In the genomic region with DNA sequence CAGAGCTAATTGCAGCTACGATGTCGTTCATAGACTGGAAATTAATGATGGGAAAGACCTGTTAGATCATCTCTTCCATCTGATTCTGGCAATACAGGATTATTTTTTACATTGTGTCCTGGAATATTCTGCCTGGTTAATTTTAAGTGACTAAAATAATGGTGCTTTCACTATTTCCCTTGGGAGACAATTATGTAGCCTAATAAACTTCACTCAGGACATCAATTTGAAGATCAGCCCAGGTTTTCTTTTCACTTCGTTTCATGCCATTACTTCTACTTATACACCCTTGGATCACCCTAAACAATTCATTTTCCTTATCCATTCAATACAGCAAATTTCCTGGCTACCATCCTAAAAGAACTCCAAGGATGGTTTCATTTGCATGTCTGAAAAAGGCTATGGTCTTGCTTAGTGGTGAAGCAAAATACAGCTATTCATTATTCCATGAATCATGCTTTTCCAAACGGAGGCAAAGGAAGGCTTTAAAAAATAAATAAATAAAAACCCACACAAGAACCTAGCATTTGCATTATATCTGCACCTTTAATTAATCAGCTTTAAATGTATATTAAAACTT, we compare ENCODE assay signal across 21 cellular contexts.
"Had no signal": no experiment of that assay in that cellular context is flagged by ENCODE, and none has a peak within 500 bp of the region (broad histone marks: within the 10 kb centered on the region; RNA-seq: fewer than 3 reads in every experiment).

No MANE protein-coding gene starts in this region.

- H3K4me1 Mint-ChIP-seq: activated CD4-positive, alpha-beta T cell treated with anti-CD3 and anti-CD28 coated beads, Interleukin-2, amount 10 ng/mL, durations not matched to agents 24 days and 14 days; activated naive CD8-positive, alpha-beta T cell treated with anti-CD3 and anti-CD28 coated beads, Interleukin-2, amount 50 U/mL, for 24 hours; naive thymus-derived CD8-positive, alpha-beta T cell; stimulated activated naive B cell treated with anti-CD40 and anti-IgM and Interleukin-4, amounts not matched to agents 10 μg/mL and 1 μg/mL and 100 μg/mL, for 72 hours had no signal

- H3K27me3 ChIP-seq: cardiac muscle cell, spleen, upper lobe of left lung had no signal

- H3K79me2 ChIP-seq: parathyroid adenoma had no signal

- H3K4me3 Mint-ChIP-seq: activated CD4-positive, alpha-beta T cell treated with anti-CD3 and anti-CD28 coated beads, Interleukin-2, amount 10 ng/mL, durations not matched to agents 24 days and 14 days; activated CD8-positive, alpha-beta T cell treated with anti-CD3 and anti-CD28 coated beads for 36 hours; activated naive CD4-positive, alpha-beta T cell treated with anti-CD3 and anti-CD28 coated beads for 36 hours; activated naive CD8-positive, alpha-beta T cell treated with anti-CD3 and anti-CD28 coated beads, Interleukin-2, amount 50 U/mL, for 24 hours; activated T-cell treated with anti-CD3 and anti-CD28 coated beads, Interleukin-2, amount 50 U/mL, for 24 hours; naive thymus-derived CD8-positive, alpha-beta T cell; stimulated activated naive B cell treated with anti-CD40 and anti-IgM and Interleukin-4, amounts not matched to agents 10 μg/mL and 1 μg/mL and 100 μg/mL, for 72 hours had no signal

- H3K4me3 ChIP-seq: cardiac muscle cell, spleen, thoracic aorta, upper lobe of left lung had no signal

- FAIRE-seq: islet of Langerhans had no signal

- DNase-seq: activated CD4-positive, alpha-beta T cell treated with anti-CD3 and anti-CD28 coated beads, Interleukin-2, amount 10 ng/mL, durations not matched to agents 24 days and 14 days; activated CD8-positive, alpha-beta T cell treated with anti-CD3 and anti-CD28 coated beads for 36 hours; activated naive CD4-positive, alpha-beta T cell treated with anti-CD3 and anti-CD28 coated beads for 36 hours; activated naive CD8-positive, alpha-beta T cell treated with anti-CD3 and anti-CD28 coated beads, Interleukin-2, amount 50 U/mL, for 24 hours; activated T-cell treated with anti-CD3 and anti-CD28 coated beads, Interleukin-2, amount 50 U/mL, for 24 hours; anterior cingulate cortex; foreskin fibroblast; hippocampal formation; left cardiac atrium; mesendoderm; naive thymus-derived CD8-positive, alpha-beta T cell; retina; spleen; stimulated activated naive B cell treated with anti-CD40 and anti-IgM and Interleukin-4, amounts not matched to agents 10 μg/mL and 1 μg/mL and 100 μg/mL, for 72 hours; T-helper 9 cell; upper lobe of left lung had no signal

- H3K9me3 ChIP-seq: thoracic aorta, upper lobe of left lung had no signal

- H3K27ac Mint-ChIP-seq: activated CD4-positive, alpha-beta T cell treated with anti-CD3 and anti-CD28 coated beads, Interleukin-2, amount 10 ng/mL, durations not matched to agents 24 days and 14 days; activated CD8-positive, alpha-beta T cell treated with anti-CD3 and anti-CD28 coated beads for 36 hours; activated naive CD4-positive, alpha-beta T cell treated with anti-CD3 and anti-CD28 coated beads for 36 hours; activated naive CD8-positive, alpha-beta T cell treated with anti-CD3 and anti-CD28 coated beads, Interleukin-2, amount 50 U/mL, for 24 hours; activated T-cell treated with anti-CD3 and anti-CD28 coated beads, Interleukin-2, amount 50 U/mL, for 24 hours; naive thymus-derived CD8-positive, alpha-beta T cell; stimulated activated naive B cell treated with anti-CD40 and anti-IgM and Interleukin-4, amounts not matched to agents 10 μg/mL and 1 μg/mL and 100 μg/mL, for 72 hours had no signal

- H3K27ac ChIP-seq: cardiac muscle cell, epithelial cell of prostate, parathyroid adenoma, spleen, thoracic aorta, upper lobe of left lung had no signal

- H3K9ac ChIP-seq: parathyroid adenoma had no signal

- H3K36me3 Mint-ChIP-seq: naive thymus-derived CD8-positive, alpha-beta T cell; stimulated activated naive B cell treated with anti-CD40 and anti-IgM and Interleukin-4, amounts not matched to agents 10 μg/mL and 1 μg/mL and 100 μg/mL, for 72 hours had no signal

- H3K27me3 Mint-ChIP-seq: activated CD4-positive, alpha-beta T cell treated with anti-CD3 and anti-CD28 coated beads, Interleukin-2, amount 10 ng/mL, durations not matched to agents 24 days and 14 days; activated CD8-positive, alpha-beta T cell treated with anti-CD3 and anti-CD28 coated beads for 36 hours; activated naive CD8-positive, alpha-beta T cell treated with anti-CD3 and anti-CD28 coated beads, Interleukin-2, amount 50 U/mL, for 24 hours; activated T-cell treated with anti-CD3 and anti-CD28 coated beads, Interleukin-2, amount 50 U/mL, for 24 hours; naive thymus-derived CD8-positive, alpha-beta T cell; stimulated activated naive B cell treated with anti-CD40 and anti-IgM and Interleukin-4, amounts not matched to agents 10 μg/mL and 1 μg/mL and 100 μg/mL, for 72 hours had no signal

- H2AFZ ChIP-seq: parathyroid adenoma had no signal

- H3K36me3 ChIP-seq: cardiac muscle cell, spleen, thoracic aorta, upper lobe of left lung had no signal

- H3K9me3 Mint-ChIP-seq: activated CD8-positive, alpha-beta T cell treated with anti-CD3 and anti-CD28 coated beads for 36 hours had no signal

- H3K4me1 ChIP-seq: parathyroid adenoma, spleen, upper lobe of left lung had no signal
